ENCODE assay signal across 18 cellular contexts in the genomic region with DNA sequence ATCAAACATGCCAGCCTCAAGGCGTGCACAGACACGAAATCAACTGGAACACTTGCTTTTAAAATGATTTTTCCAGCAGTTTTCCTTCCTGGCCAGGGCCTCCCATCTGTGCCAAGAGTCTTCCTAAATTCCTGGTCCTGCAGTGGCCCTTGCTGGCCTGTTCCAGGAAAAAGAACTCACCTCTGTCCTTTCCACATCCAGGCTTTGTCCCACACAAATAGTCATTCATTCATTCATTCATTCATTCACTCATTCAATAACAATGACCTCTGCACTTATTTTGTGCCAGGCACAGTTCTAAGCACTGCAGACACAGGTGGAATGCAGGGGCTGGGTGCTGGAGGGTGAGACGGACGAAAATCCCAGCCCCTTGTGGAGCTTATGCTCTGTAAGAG.
"Had no signal": no experiment of that assay in that cellular context is flagged by ENCODE, and none has a peak within 500 bp of the region (broad histone marks: within the 10 kb centered on the region; RNA-seq: fewer than 3 reads in every experiment).

No MANE protein-coding gene starts in this region.

- H3K9me3 Mint-ChIP-seq: immature natural killer cell; natural killer cell treated with Interleukin-12 subunit alpha and Interleukin-12 subunit beta and Interleukin-15 and Interleukin-18, amount 100 ng/mL, for 72 hours; type B pancreatic cell had no signal

- FAIRE-seq: keratinocyte, urothelium cell line had no signal

- H3K27ac ChIP-seq: esophagus squamous epithelium, gastroesophageal sphincter, left lung, sigmoid colon, skin epidermis, thyroid gland had no signal

- H3K4me3 Mint-ChIP-seq: immature natural killer cell; natural killer cell treated with Interleukin-12 subunit alpha and Interleukin-12 subunit beta and Interleukin-15 and Interleukin-18, amount 100 ng/mL, for 72 hours; type B pancreatic cell had no signal

- H3K36me3 ChIP-seq: esophagus squamous epithelium, gastroesophageal sphincter, left lung, sigmoid colon, thyroid gland had no signal

- H3K4me1 Mint-ChIP-seq: immature natural killer cell had no signal

- DNase-seq: effector memory CD4-positive, alpha-beta T cell; esophagus squamous epithelium; foreskin fibroblast; immature natural killer cell; left lung; mesenchymal stem cell; midbrain; posterior cingulate gyrus; sigmoid colon; stimulated activated naive CD4-positive, alpha-beta T cell treated with Interleukin-2 at 50 U/mL for 16 hours; thyroid gland had no signal

- H3K27me3 ChIP-seq: thyroid gland had no signal

- H3K4me1 ChIP-seq: esophagus squamous epithelium, gastroesophageal sphincter, left lung, sigmoid colon, thyroid gland had no signal

- H3K4me3 ChIP-seq: esophagus squamous epithelium, gastroesophageal sphincter, left lung, lung, sigmoid colon, skin epidermis, thyroid gland had no signal

- H3K27ac Mint-ChIP-seq: immature natural killer cell; natural killer cell treated with Interleukin-12 subunit alpha and Interleukin-12 subunit beta and Interleukin-15 and Interleukin-18, amount 100 ng/mL, for 72 hours; type B pancreatic cell had no signal

- ATAC-seq: gastroesophageal sphincter; left lung; natural killer cell treated with Interleukin-12 subunit alpha and Interleukin-12 subunit beta and Interleukin-15 and Interleukin-18, amount 100 ng/mL, for 72 hours had no signal

- H3K9me3 ChIP-seq: esophagus squamous epithelium, gastroesophageal sphincter, left lung, sigmoid colon, thyroid gland had no signal

- H3K36me3 Mint-ChIP-seq: immature natural killer cell; natural killer cell treated with Interleukin-12 subunit alpha and Interleukin-12 subunit beta and Interleukin-15 and Interleukin-18, amount 100 ng/mL, for 72 hours; type B pancreatic cell had no signal
